1 cellular context compared by ENCODE assay signal in genomic region chr16:83953796-83954576, GRCh38.
TF ChIP-seq lines count a peak whose summit lies in the region.

No MANE protein-coding gene starts in this region.

TF ChIP-seq in GM23338, 12 proteins besides CTCF, POLR2A, EP300 and RAD21:
- no peak for TF ChIP-seq ZNF462 (CRISPR knock-in tag; IDR thresholded peaks at IDR 0.05)
- TF ChIP-seq REST (IDR thresholded peaks at IDR 0.05; ENCODE audit: unreplicated experiment), result no peak
- TF ChIP-seq EZH2phosphoT487 (IDR thresholded peaks at IDR 0.05; ENCODE audit: unreplicated experiment), result no peak
- no peak for TF ChIP-seq ZNF114 (CRISPR knock-in tag; IDR thresholded peaks at IDR 0.05)
- no peak for TF ChIP-seq NANOG (IDR thresholded peaks at IDR 0.05; ENCODE audit: borderline replicate concordance)
- TF ChIP-seq EZH2 (IDR thresholded peaks at IDR 0.05; ENCODE audit: low read depth, unreplicated experiment), result no peak
TF ChIP-seq in GM23338: peak in this region for 0.
